ENCODE assay signal across 10 cellular contexts in genomic region chr11:47507016-47507631, GRCh38. TPM values are rescaled to one million over a fixed set of nuclear protein-coding genes. Genes with fewer than 3 reads are reported as not detected.
DNase-seq lines count a peak whose midpoint lies in the region; ATAC-seq and TF ChIP-seq lines count a peak whose summit lies in the region.
"Had no signal": no experiment of that assay in that cellular context is flagged by ENCODE, and none has a peak within 500 bp of the region (broad histone marks: within the 10 kb centered on the region; RNA-seq: fewer than 3 reads in every experiment).

No MANE protein-coding gene starts in this region.

- peak overlapping the region; percentile 69 for H3K27ac Mint-ChIP-seq in activated CD4-positive, alpha-beta T cell treated with anti-CD3 and anti-CD28 coated beads, Interleukin-2, amount 10 ng/mL, durations not matched to agents 7 days and 5 days

- WGBS in spleen, 5 donors = 31 to 54% (median 35%) methylated on average over 8 of the region's 8 CpGs

- POLR2A ChIA-PET in activated CD4-positive, alpha-beta T cell treated with anti-CD3 and anti-CD28 coated beads, Interleukin-2, amount 10 ng/mL, durations not matched to agents 7 days and 5 days (lab: Charles Lee) = no interaction called here

- no peak for TF ChIP-seq POLR2A in spleen (IDR thresholded peaks at IDR 0.05)

- no peaks in the 10 kb centered on the region for H3K27me3 Mint-ChIP-seq in activated CD4-positive, alpha-beta T cell treated with anti-CD3 and anti-CD28 coated beads, Interleukin-2, amount 10 ng/mL, durations not matched to agents 7 days and 5 days

- no peak for TF ChIP-seq CTCF in spleen (IDR thresholded peaks at IDR 0.05 in 8 of 11, conservative IDR thresholded peaks at IDR 0.05 in 3 of 11)

- intact Hi-C loops in spleen (cut with DNase I; ENCODE audit: low total_unique reads) = no loop called here

- H3K36me3 ChIP-seq in spleen = peaks cover 0 to 8% (median 0%) of the 10 kb centered on the region in 6 donors

- no peaks in the 10 kb centered on the region for H3K27me3 ChIP-seq in spleen (replicated peaks in 1 of 7)

- no peaks in the 10 kb centered on the region for H3K9me3 ChIP-seq in spleen

- no peaks in the 10 kb centered on the region for H3K9me3 Mint-ChIP-seq in activated CD4-positive, alpha-beta T cell treated with anti-CD3 and anti-CD28 coated beads, Interleukin-2, amount 10 ng/mL, durations not matched to agents 7 days and 5 days

- H3K36me3 Mint-ChIP-seq in activated CD4-positive, alpha-beta T cell treated with anti-CD3 and anti-CD28 coated beads, Interleukin-2, amount 10 ng/mL, durations not matched to agents 7 days and 5 days (ENCODE audit: low read depth) = peaks cover 22% of the 10 kb centered on the region

- H3K4me1 ChIP-seq in spleen = peaks cover 34 to 100% (median 63%) of the 10 kb centered on the region in 6 donors

- peak overlapping the region; percentile 24 for H3K4me3 Mint-ChIP-seq in activated CD4-positive, alpha-beta T cell treated with anti-CD3 and anti-CD28 coated beads, Interleukin-2, amount 10 ng/mL, durations not matched to agents 7 days and 5 days

- H3K4me3 ChIP-seq in spleen = no peak overlapping the region

- H3K27ac ChIP-seq in epithelial cell of prostate = peak overlapping the region; percentile 14
- H3K27ac ChIP-seq in spleen = peak overlapping the region; percentile 10 to 70 (median 44)

- ATAC-seq in GM19395 (IDR thresholded peaks at IDR 0.05; ENCODE audit: unreplicated experiment) (no peak), GM18520 (IDR thresholded peaks at IDR 0.05; ENCODE audit: unreplicated experiment) (no peak)

- H3K4me1 Mint-ChIP-seq in activated CD4-positive, alpha-beta T cell treated with anti-CD3 and anti-CD28 coated beads, Interleukin-2, amount 10 ng/mL, durations not matched to agents 7 days and 5 days = peaks cover 68% of the 10 kb centered on the region

- CTCF ChIA-PET in activated CD4-positive, alpha-beta T cell treated with anti-CD3 and anti-CD28 coated beads, Interleukin-2, amount 10 ng/mL, durations not matched to agents 7 days and 5 days (lab: Charles Lee) = interaction anchor here (1.0 kb wide), 1 partner anchor 10 kb away, joined by 7 read pairs; no protein-coding TSS in a partner anchor

- DNase-seq in activated CD4-positive, alpha-beta T cell treated with anti-CD3 and anti-CD28 coated beads, Interleukin-2, amount 10 ng/mL, durations not matched to agents 7 days and 5 days = peak; percentile 32
- DNase-seq in activated CD4-positive, alpha-beta T cell treated with anti-CD3 and anti-CD28 coated beads, Interleukin-2, amount 50 U/mL, for 48 hours = no peak
- peak; percentile 67 for DNase-seq in NOMO-1 treated with DMSO at 0.1 percent for 48 hours (lab: John Stamatoyannopoulos, UW; ENCODE audit: unreplicated experiment)
- no peak for DNase-seq in epithelial cell of prostate (ENCODE audit: low read depth, low spot score)
- no peak for DNase-seq in spleen
- no peak for DNase-seq in NCI-H1417 (lab: John Stamatoyannopoulos, UW)
- DNase-seq: NCI-H1105 treated with DMSO at 0.1 percent for 48 hours had no signal

RNA-seq across cellular contexts. Expression of gene CELF1, which starts 45.8 kb away (rescaled TPM):
- total RNA-seq in activated CD4-positive, alpha-beta T cell treated with anti-CD3 and anti-CD28 coated beads, Interleukin-2, amount 10 ng/mL, durations not matched to agents 7 days and 5 days = 100 to 1,000 TPM; 102 to 105 TPM
- 100 to 1,000 TPM; 107 to 171 (median 122) TPM for total RNA-seq in spleen
- polyA plus RNA-seq in spleen = 10 to 100 TPM; 18.5 to 39.2 (median 30.9) TPM

RNA-seq across cellular contexts. Expression of gene RAPSN, which starts 58.2 kb away (rescaled TPM):
- under 1 TPM; 0.48 to 0.50 TPM for total RNA-seq in activated CD4-positive, alpha-beta T cell treated with anti-CD3 and anti-CD28 coated beads, Interleukin-2, amount 10 ng/mL, durations not matched to agents 7 days and 5 days
- total RNA-seq in spleen = 1 to 10 TPM in 3 of 7 donors, under 1 TPM in 2, not detected in 2; 0.42 to 1.6 (median 1.2) TPM
- 1 to 10 TPM in 1 of 3 donors, under 1 TPM in 2; 0.53 to 1.5 (median 0.74) TPM for polyA plus RNA-seq in spleen
- polyA plus RNA-seq: neural cell had no signal

RNA-seq across cellular contexts. Expression of gene PTPMT1, which starts 58.3 kb away (rescaled TPM):
- total RNA-seq in activated CD4-positive, alpha-beta T cell treated with anti-CD3 and anti-CD28 coated beads, Interleukin-2, amount 10 ng/mL, durations not matched to agents 7 days and 5 days = 10 to 100 TPM; 34.2 to 40.5 TPM
- total RNA-seq in spleen = 100 to 1,000 TPM in 1 of 7 donors, 10 to 100 TPM in 6; 26.1 to 101 (median 30.6) TPM
- 10 to 100 TPM; 40.9 to 55.2 (median 47.4) TPM for polyA plus RNA-seq in spleen

Comparison
In these comparisons a context has a peak if more than half of its experiments do, and no peak if none do; other contexts are left out.
1. DNase-seq: peak in activated CD4-positive, alpha-beta T cell treated with anti-CD3 and anti-CD28 coated beads, Interleukin-2, amount 10 ng/mL, durations not matched to agents 7 days and 5 days (single experiment) and NOMO-1 treated with DMSO at 0.1 percent for 48 hours (single experiment); none in activated CD4-positive, alpha-beta T cell treated with anti-CD3 and anti-CD28 coated beads, Interleukin-2, amount 50 U/mL, for 48 hours (0 of 2), epithelial cell of prostate (single experiment), spleen (single experiment) and NCI-H1417 (0 of 3).